8 cellular contexts compared by ENCODE assay signal in genomic region chr17:79087428-79088143, GRCh38. TPM values are rescaled to one million over a fixed set of nuclear protein-coding genes. Genes with fewer than 3 reads are reported as not detected.
DNase-seq lines count a peak whose midpoint lies in the region; ATAC-seq and TF ChIP-seq lines count a peak whose summit lies in the region.

No MANE protein-coding gene starts in this region.

- H3K27me3 ChIP-seq in A673 (replicated peaks; ENCODE audit: insufficient read depth, low read depth, low read length, poor library complexity): no peaks in the 10 kb centered on the region

- peak; percentile 70 for DNase-seq in A673 (ENCODE audit: low spot score)
- DNase-seq in NCI-H2171 (lab: John Stamatoyannopoulos, UW): peak; percentile 76
- peak; percentile 86 for DNase-seq in activated CD4-positive, CD25-positive, alpha-beta regulatory T cell treated with anti-CD3 and anti-CD28 coated beads, Interleukin-2, amount 50 U/mL, for 72 hours
- peak; percentile 90 for DNase-seq in cerebellar cortex (ENCODE audit: low spot score)
- peak; percentile 92 for DNase-seq in left kidney (ENCODE audit: low read depth, low spot score)
- peak; percentile 79 for DNase-seq in stimulated activated CD4-positive, alpha-beta T cell treated with anti-CD3 and anti-CD28 coated beads, Interleukin-4, amount 100 ng/mL, for 1 hour

- intact Hi-C loops in A673 (cut with micrococcal nuclease; ENCODE audit: unreplicated experiment): loop anchor here (1.0 to 5.0 kb wide), 2 partner anchors 306 to 620 kb away; no protein-coding TSS in a partner anchor

- no peak overlapping the region for H3K4me3 ChIP-seq in A673 (ENCODE audit: low read depth, low read length, poor library complexity, severe bottlenecking)

- peak; percentile 47 for ATAC-seq in GM18867 (IDR thresholded peaks at IDR 0.05; ENCODE audit: unreplicated experiment)
- ATAC-seq in HG03442 (IDR thresholded peaks at IDR 0.05; ENCODE audit: unreplicated experiment): no peak

- no TSS peak for BruUV-seq in A673 (replicated peaks; lab: Mats Ljungman, UMichigan)

- TF ChIP-seq CTCF in A673 (conservative IDR thresholded peaks at IDR 0.05; ENCODE audit: low read depth, low read length): peak; percentile 92

- no peak overlapping the region for H3K27ac ChIP-seq in A673 (ENCODE audit: low read depth, low read length, poor library complexity, severe bottlenecking)

- POLR2A ChIA-PET in A673 (lab: Charles Lee; ENCODE audit: low non-redundant PET): no interaction called here

- no peaks in the 10 kb centered on the region for H3K36me3 ChIP-seq in A673 (ENCODE audit: insufficient read depth, low read length, poor library complexity, severe bottlenecking)

- CTCF ChIA-PET in A673 (lab: Charles Lee): interaction anchor here (0.9 to 3.0 kb wide), 7 partner anchors 42 to 621 kb away, joined by 3 to 36 read pairs (median 7); no protein-coding TSS in a partner anchor

- no peaks in the 10 kb centered on the region for H3K4me1 ChIP-seq in A673 (ENCODE audit: insufficient read depth, low read length, poor library complexity, severe bottlenecking)

- H3K9me3 ChIP-seq in A673 (ENCODE audit: low read depth, low read length, poor library complexity, severe bottlenecking): no peaks in the 10 kb centered on the region

RNA-seq across cellular contexts. Expression of gene ENGASE, which starts 13.0 kb away (rescaled TPM):
- total RNA-seq in A673 (2021): 24.4 and 33.6 TPM in 2 replicates
